ENCODE assay signal across 1 cellular context in genomic region chr1:153547560-153548551, GRCh38.
TF ChIP-seq lines count a peak whose summit lies in the region.

No MANE protein-coding gene starts in this region.

TF ChIP-seq in HepG2, 621 proteins besides CTCF, POLR2A, EP300 and RAD21:
- TF ChIP-seq ZNF629 (CRISPR knock-in tag; conservative IDR thresholded peaks at IDR 0.05) (peak; percentile 81), ZMYM3 (CRISPR knock-in tag; IDR thresholded peaks at IDR 0.05) (peak; percentile 27; the same call in 1 of the 2 replicates), EHMT2 (IDR thresholded peaks at IDR 0.05; ENCODE audit: borderline replicate concordance, low read depth, low read length) (no peak), ZNF768 (CRISPR knock-in tag; IDR thresholded peaks at IDR 0.05) (peak; percentile 22; the same call in 1 of the 2 replicates)
